In the genomic region with DNA sequence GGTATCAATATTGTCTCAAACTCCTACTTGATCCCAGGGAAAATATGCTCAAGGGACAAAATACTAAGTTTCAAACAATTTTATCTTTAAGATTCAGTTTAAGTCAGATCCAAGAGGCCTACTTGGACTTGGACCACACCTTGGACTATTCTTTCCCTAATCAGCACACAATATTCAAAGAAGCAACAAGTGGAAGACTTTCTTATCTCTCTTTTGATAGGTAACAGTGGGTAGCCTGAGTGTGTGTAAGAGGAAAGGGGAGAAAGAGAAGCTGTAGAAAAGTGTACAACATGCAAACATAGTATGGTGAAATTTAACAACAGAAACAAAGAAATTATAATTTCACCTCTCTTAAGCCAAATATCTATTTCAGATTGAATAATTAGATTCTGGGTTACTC, we compare ENCODE assay signal across 18 cellular contexts. TPM values are rescaled to one million over a fixed set of nuclear protein-coding genes. Genes with fewer than 3 reads are reported as not detected.
DNase-seq lines count a peak whose midpoint lies in the region; ATAC-seq and TF ChIP-seq lines count a peak whose summit lies in the region.
"Had no signal": no experiment of that assay in that cellular context is flagged by ENCODE, and none has a peak within 500 bp of the region (broad histone marks: within the 10 kb centered on the region; RNA-seq: fewer than 3 reads in every experiment).

No MANE protein-coding gene starts in this region.

- H3F3A ChIP-seq in GM23338 (replicated peaks; ENCODE audit: low read depth) = peaks cover 8% of the 10 kb centered on the region

- H3K4me3 ChIP-seq in GM23338 = no peak overlapping the region
- H3K4me3 ChIP-seq in naive thymus-derived CD4-positive, alpha-beta T cell (ENCODE audit: low read length) = no peak overlapping the region
- H3K4me3 ChIP-seq: BLaER1 treated with 17β-estradiol and CSF1 and Interleukin-3, amounts not matched to agents 10 nM and 100 nM; K562; PC-9 had no signal

- no peaks in the 10 kb centered on the region for H3K27me3 Mint-ChIP-seq in activated T-cell treated with anti-CD3 and anti-CD28 coated beads, Interleukin-2, amount 50 U/mL, for 72 hours (ENCODE audit: low read depth)
- H3K27me3 Mint-ChIP-seq in GM23338 (ENCODE audit: insufficient read depth, low read depth, poor library complexity) (no peaks in the 10 kb centered on the region), chondrocyte (ENCODE audit: low read depth) (no peaks in the 10 kb centered on the region)
- H3K27me3 Mint-ChIP-seq in naive thymus-derived CD4-positive, alpha-beta T cell = no peaks in the 10 kb centered on the region

- no peak overlapping the region for H3K4me3 Mint-ChIP-seq in activated T-cell treated with anti-CD3 and anti-CD28 coated beads, Interleukin-2, amount 50 U/mL, for 72 hours
- H3K4me3 Mint-ChIP-seq in GM23338 = no peak overlapping the region
- no peak overlapping the region for H3K4me3 Mint-ChIP-seq in chondrocyte (ENCODE audit: unreplicated experiment)
- no peak overlapping the region for H3K4me3 Mint-ChIP-seq in naive thymus-derived CD4-positive, alpha-beta T cell

- no peaks in the 10 kb centered on the region for H3K36me3 ChIP-seq in GM23338 (ENCODE audit: insufficient read depth)
- no peaks in the 10 kb centered on the region for H3K36me3 ChIP-seq in naive thymus-derived CD4-positive, alpha-beta T cell (ENCODE audit: control insufficient read depth in 2 of 3, insufficient read depth in 3 of 3, low read length in 3 of 3)

- no peak overlapping the region for H2AFZ ChIP-seq in GM23338
- H2AFZ ChIP-seq: PC-9 had no signal

- peaks cover 30% of the 10 kb centered on the region for H4K20me1 ChIP-seq in GM23338 (replicated peaks; ENCODE audit: insufficient read depth)

- peaks cover 94% of the 10 kb centered on the region for H3K79me2 ChIP-seq in GM23338 (replicated peaks; ENCODE audit: insufficient read depth)

- H3K27ac Mint-ChIP-seq in activated T-cell treated with anti-CD3 and anti-CD28 coated beads, Interleukin-2, amount 50 U/mL, for 72 hours = peak overlapping the region; percentile 76
- H3K27ac Mint-ChIP-seq in GM23338 (no peak overlapping the region), chondrocyte (ENCODE audit: unreplicated experiment) (peak overlapping the region; percentile 6)
- H3K27ac Mint-ChIP-seq in naive thymus-derived CD4-positive, alpha-beta T cell = peak overlapping the region in 5 of 9 donors; percentile 1 to 16 (median 7)

- intact Hi-C loops in naive thymus-derived CD4-positive, alpha-beta T cell (cut with micrococcal nuclease) = no loop called here

- peak overlapping the region; percentile 32; the same call in 1 of the 2 replicates for H3K27ac ChIP-seq in GM23338 (ENCODE audit: low read depth)
- H3K27ac ChIP-seq in naive thymus-derived CD4-positive, alpha-beta T cell (ENCODE audit: low read depth, low read length) = no peak overlapping the region
- H3K27ac ChIP-seq: BLaER1 treated with 17β-estradiol and CSF1 and Interleukin-3, amounts not matched to agents 10 nM and 100 nM; PC-9; RWPE1 had no signal

- TF ChIP-seq CTCF in GM23338 (conservative IDR thresholded peaks at IDR 0.05; ENCODE audit: low read depth in 2 of 2) = no peak
- TF ChIP-seq CTCF in chondrocyte (IDR thresholded peaks at IDR 0.05) = no peak

- H3K36me3 Mint-ChIP-seq in activated T-cell treated with anti-CD3 and anti-CD28 coated beads, Interleukin-2, amount 50 U/mL, for 72 hours (ENCODE audit: insufficient read depth in 2 of 2) = peaks cover 0 to 6% of the 10 kb centered on the region in 2 donors
- peaks cover 24% of the 10 kb centered on the region; the same call in 2 of the 3 replicates for H3K36me3 Mint-ChIP-seq in GM23338 (ENCODE audit: low read depth)
- H3K36me3 Mint-ChIP-seq in chondrocyte (ENCODE audit: low read depth) = peaks cover 2% of the 10 kb centered on the region
- H3K36me3 Mint-ChIP-seq in naive thymus-derived CD4-positive, alpha-beta T cell = peaks cover 0 to 11% (median 5%) of the 10 kb centered on the region in 5 donors

- H3K4me2 ChIP-seq in GM23338 = no peak overlapping the region
- H3K4me2 ChIP-seq: BLaER1 treated with 17β-estradiol and CSF1 and Interleukin-3, amounts not matched to agents 10 nM and 100 nM; PC-9 had no signal

- H3K4me1 Mint-ChIP-seq in activated T-cell treated with anti-CD3 and anti-CD28 coated beads, Interleukin-2, amount 50 U/mL, for 72 hours (ENCODE audit: low read depth) = peaks cover 62% of the 10 kb centered on the region
- H3K4me1 Mint-ChIP-seq in GM23338 = peaks cover 9% of the 10 kb centered on the region
- H3K4me1 Mint-ChIP-seq in chondrocyte (ENCODE audit: low read depth) = peaks cover 46% of the 10 kb centered on the region
- peaks cover 27 to 56% (median 47%) of the 10 kb centered on the region in 7 donors for H3K4me1 Mint-ChIP-seq in naive thymus-derived CD4-positive, alpha-beta T cell

- H3K9me3 ChIP-seq in naive thymus-derived CD4-positive, alpha-beta T cell (ENCODE audit: control insufficient read depth in 2 of 3, low read length in 3 of 3) = no peaks in the 10 kb centered on the region

- POLR2A ChIA-PET in naive thymus-derived CD4-positive, alpha-beta T cell (lab: Charles Lee) = no interaction called here

- H3K4me1 ChIP-seq in GM23338 (ENCODE audit: insufficient read depth) = peaks cover 11% of the 10 kb centered on the region; the same call in 1 of the 2 replicates
- H3K4me1 ChIP-seq in naive thymus-derived CD4-positive, alpha-beta T cell (ENCODE audit: control insufficient read depth in 2 of 2, insufficient read depth in 2 of 2, low read length in 2 of 2) = peaks cover under 1 to 4% of the 10 kb centered on the region in 2 donors

- H3K9me2 ChIP-seq in GM23338 (ENCODE audit: insufficient read depth) = no peaks in the 10 kb centered on the region

- no peak for ATAC-seq in activated T-cell treated with anti-CD3 and anti-CD28 coated beads, Interleukin-2, amount 50 U/mL, for 72 hours (replicated peaks in 1 of 2)
- ATAC-seq in GM23338 = no peak
- no peak for ATAC-seq in naive thymus-derived CD4-positive, alpha-beta T cell

- CTCF ChIA-PET in naive thymus-derived CD4-positive, alpha-beta T cell (lab: Charles Lee) = interaction anchor here (0.9 kb wide), 2 partner anchors 15 to 29 kb away, joined by 3 read pairs; no protein-coding TSS in a partner anchor

- DNase-seq in activated T-cell treated with anti-CD3 and anti-CD28 coated beads, Interleukin-2, amount 50 U/mL, for 72 hours = no peak
- DNase-seq in activated T-cell treated with anti-CD3 and anti-CD28 coated beads for 4 hours = no peak
- DNase-seq in GM23338 (ENCODE audit: low spot score) = no peak
- no peak for DNase-seq in chondrocyte (ENCODE audit: low spot score)
- no peak for DNase-seq in naive thymus-derived CD4-positive, alpha-beta T cell
- no peak for DNase-seq in NCI-H2107 (lab: John Stamatoyannopoulos, UW)
- DNase-seq in NCI-H345 treated with DMSO at 0.1 percent for 48 hours (lab: John Stamatoyannopoulos, UW; ENCODE audit: unreplicated experiment) = no peak
- DNase-seq in NCI-H2171 treated with DMSO at 0.1 percent for 48 hours (lab: John Stamatoyannopoulos, UW) = no peak
- DNase-seq: DMS79 treated with DMSO at 0.1 percent for 48 hours, NCI-H1105 treated with DMSO at 0.1 percent for 48 hours, NCI-H1694, NCI-H2081 treated with DMSO at 0.1 percent for 48 hours, NCI-H524, PC-9 had no signal

- no peaks in the 10 kb centered on the region for H3K9me3 Mint-ChIP-seq in activated T-cell treated with anti-CD3 and anti-CD28 coated beads, Interleukin-2, amount 50 U/mL, for 72 hours
- no peaks in the 10 kb centered on the region for H3K9me3 Mint-ChIP-seq in GM23338
- H3K9me3 Mint-ChIP-seq in chondrocyte (ENCODE audit: low read depth) = no peaks in the 10 kb centered on the region
- no peaks in the 10 kb centered on the region for H3K9me3 Mint-ChIP-seq in naive thymus-derived CD4-positive, alpha-beta T cell

- H3K27me3 ChIP-seq in GM23338 (ENCODE audit: insufficient read depth) = no peaks in the 10 kb centered on the region
- H3K27me3 ChIP-seq in naive thymus-derived CD4-positive, alpha-beta T cell (ENCODE audit: control insufficient read depth in 2 of 2, insufficient read depth in 2 of 2, low read length in 2 of 2) = no peaks in the 10 kb centered on the region
- H3K27me3 ChIP-seq: BLaER1 treated with 17β-estradiol and CSF1 and Interleukin-3, amounts not matched to agents 10 nM and 100 nM had no signal

TF ChIP-seq in GM23338, 12 proteins besides CTCF, POLR2A, EP300 and RAD21 (continues in another document):
- TF ChIP-seq CREB1 (CRISPR knock-in tag; IDR thresholded peaks at IDR 0.05; ENCODE audit: low read depth) = no peak
- no peak for TF ChIP-seq ZNF114 (CRISPR knock-in tag; IDR thresholded peaks at IDR 0.05)
- TF ChIP-seq ZNF331 (CRISPR knock-in tag; IDR thresholded peaks at IDR 0.05; ENCODE audit: low read depth) = no peak

RNA-seq across cellular contexts. Expression of a gene that starts 6.5 kb away (rescaled TPM):
- total RNA-seq in activated T-cell treated with anti-CD3 and anti-CD28 coated beads, Interleukin-2, amount 50 U/mL, for 72 hours = 10 to 100 TPM; 82.5 to 87.6 TPM
- 50.2 and 56.5 TPM in 2 replicates for total RNA-seq in GM23338 (2014; rRNA removed; shearing (Covaris generic))
- polyA plus RNA-seq in GM23338 (2016; fragmentation: Nextera tagmentation; extraction: Ambion mirVana) = 42.7 and 45.4 TPM in 2 replicates
- 77.2 to 81.3 TPM (median 80.9 TPM) in 3 replicates for total RNA-seq in chondrocyte
- 10 to 100 TPM; 41.0 to 52.2 (median 47.7) TPM for total RNA-seq in naive thymus-derived CD4-positive, alpha-beta T cell
- polyA plus RNA-seq in naive thymus-derived CD4-positive, alpha-beta T cell = 10 to 100 TPM; 33.7 to 38.1 TPM

RNA-seq across cellular contexts. Expression of a gene that starts 48.6 kb away (rescaled TPM):
- 10 to 100 TPM; 41.5 to 50.1 TPM for total RNA-seq in activated T-cell treated with anti-CD3 and anti-CD28 coated beads, Interleukin-2, amount 50 U/mL, for 72 hours
- 27.8 and 43.7 TPM in 2 replicates for total RNA-seq in GM23338 (2014; rRNA removed; shearing (Covaris generic))
- polyA plus RNA-seq in GM23338 (2016; fragmentation: Nextera tagmentation; extraction: Ambion mirVana) = 73.0 and 73.5 TPM in 2 replicates
- 37.8 to 53.1 TPM (median 44.7 TPM) in 3 replicates for total RNA-seq in chondrocyte
- total RNA-seq in naive thymus-derived CD4-positive, alpha-beta T cell = 10 to 100 TPM; 37.2 to 49.4 (median 46.9) TPM
- 100 to 1,000 TPM; 202 to 244 TPM for polyA plus RNA-seq in naive thymus-derived CD4-positive, alpha-beta T cell

RNA-seq across cellular contexts. Expression of a gene that starts 56.8 kb away (rescaled TPM):
- 1 to 10 TPM; 1.6 to 3.5 TPM for total RNA-seq in activated T-cell treated with anti-CD3 and anti-CD28 coated beads, Interleukin-2, amount 50 U/mL, for 72 hours
- 0.23 and 0.45 TPM in 2 replicates for total RNA-seq in GM23338 (2014; rRNA removed; shearing (Covaris generic))
- 0.17 and 0.36 TPM in 2 replicates for polyA plus RNA-seq in GM23338 (2016; fragmentation: Nextera tagmentation; extraction: Ambion mirVana)
- total RNA-seq in chondrocyte = 0.46 TPM in 1 of 3 replicates, not detected in the others
- total RNA-seq in naive thymus-derived CD4-positive, alpha-beta T cell = 1 to 10 TPM in 2 of 5 experiments, under 1 TPM in 3; 0.50 to 1.5 (median 0.60) TPM
- polyA plus RNA-seq in naive thymus-derived CD4-positive, alpha-beta T cell = not detected
- total RNA-seq: H4 had no signal
